Comparison of ENCODE assay signal across 19 cellular contexts in the genomic region with DNA sequence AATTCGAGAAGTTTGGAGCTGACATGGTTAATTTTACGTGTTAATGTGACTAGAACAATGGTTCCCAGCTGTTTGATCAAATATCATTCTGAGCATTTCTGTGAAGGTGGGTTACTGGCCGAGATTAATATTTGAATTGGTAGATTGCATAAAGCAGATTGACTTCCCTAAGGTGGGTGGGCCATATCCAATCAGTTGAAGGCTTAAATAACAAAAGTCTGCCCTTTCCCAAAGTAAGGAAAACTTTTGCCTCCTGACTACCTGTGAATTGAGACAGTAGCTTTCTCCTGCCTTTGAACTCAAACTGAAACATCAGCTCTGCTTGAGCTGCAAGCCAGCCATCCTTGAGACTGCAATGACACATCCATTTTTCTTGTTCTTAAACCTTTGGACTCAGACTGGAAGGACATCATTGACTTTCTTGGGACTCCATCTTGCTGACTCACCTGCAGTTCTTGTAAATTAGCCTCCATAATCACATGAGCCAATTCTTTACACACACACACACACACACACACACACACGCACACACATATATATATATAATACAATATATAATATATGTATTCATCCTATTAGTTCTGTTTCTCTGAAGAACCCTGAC.
DNase-seq lines count a peak whose midpoint lies in the region; ATAC-seq, FAIRE-seq and TF ChIP-seq lines count a peak whose summit lies in the region.
"Had no signal": no experiment of that assay in that cellular context is flagged by ENCODE, and none has a peak within 500 bp of the region (broad histone marks: within the 10 kb centered on the region; RNA-seq: fewer than 3 reads in every experiment).

No MANE protein-coding gene starts in this region.

- ATAC-seq in left colon (peak; percentile 84), GM18861 (IDR thresholded peaks at IDR 0.05; ENCODE audit: unreplicated experiment) (no peak)
- ATAC-seq: GM23338 had no signal

- CTCF ChIA-PET in HEK293 (lab: Yijun Ruan, JAX) = interaction anchor here (0.5 kb wide), 1 partner anchor 422 kb away, joined by 3 read pairs; no protein-coding TSS in a partner anchor

- FAIRE-seq in RCC 7860 (lab: Jason Lieb, UNC) = no peak
- FAIRE-seq: GM12891, GM18507 had no signal

- POLR2A ChIA-PET in HEK293 (lab: Yijun Ruan, JAX) = interaction anchor here (0.5 kb wide), 1 partner anchor 229 kb away, joined by 3 read pairs; no protein-coding TSS in a partner anchor

- H3K9me3 ChIP-seq in HEK293 (ENCODE audit: control insufficient read depth, insufficient read depth, low read depth, low read length) = no peaks in the 10 kb centered on the region

- H3K4me3 ChIP-seq in HEK293 (ENCODE audit: low read depth, low read length) = no peak overlapping the region
- no peak overlapping the region for H3K4me3 ChIP-seq in epithelial cell of proximal tubule (ENCODE audit: low read depth, low read length)
- H3K4me3 ChIP-seq: GM23338, HAP-1 had no signal

- H3K36me3 ChIP-seq in HEK293 (ENCODE audit: control insufficient read depth in 2 of 2, insufficient read depth in 1 of 2, low read length in 2 of 2) = no peaks in the 10 kb centered on the region
- H3K36me3 ChIP-seq: HAP-1 had no signal

- H3K27ac ChIP-seq in HEK293 (ENCODE audit: extremely low read depth, low read depth, low read length) = no peak overlapping the region

- intact Hi-C loops in left colon (cut with DNase I, micrococcal nuclease) = no loop called here

- no peaks in the 10 kb centered on the region for H3K4me1 ChIP-seq in HEK293 (ENCODE audit: control insufficient read depth, insufficient read depth, low read length)
- H3K4me1 ChIP-seq: HAP-1 had no signal

- DNase-seq in epithelial cell of proximal tubule (ENCODE audit: low read depth) (peak; percentile 1), left colon (no peak), renal cortical epithelial cell (ENCODE audit: low read depth) (peak; percentile 4), NCI-H2029 (lab: John Stamatoyannopoulos, UW) (no peak), HUDEP-2 (lab: John Stamatoyannopoulos, UW; ENCODE audit: unreplicated experiment in 76 of 76) (no peak), RCC 7860 (ENCODE audit: low spot score) (no peak)
- DNase-seq: 8988T, C1 segment of cervical spinal cord, Calu3, COR-L47, DMS53, DMS79 treated with DMSO at 0.1 percent for 48 hours, GF-D8 had no signal

- no peak for TF ChIP-seq CTCF in HEK293 (tag by site-specific recombination; IDR thresholded peaks at IDR 0.05)
- TF ChIP-seq CTCF in epithelial cell of proximal tubule (conservative IDR thresholded peaks at IDR 0.05; ENCODE audit: low read depth, low read length) = no peak

TF ChIP-seq in HEK293, 187 proteins besides CTCF, POLR2A, EP300 and RAD21:
- peak; percentile 87 for TF ChIP-seq ZNF10 (tag by site-specific recombination; IDR thresholded peaks at IDR 0.05)
- TF ChIP-seq ZNF514 (tag by site-specific recombination; IDR thresholded peaks at IDR 0.05) = no peak
- TF ChIP-seq ZSCAN30 (tag by site-specific recombination; IDR thresholded peaks at IDR 0.05) = no peak
- no peak for TF ChIP-seq SETDB1 (IDR thresholded peaks at IDR 0.05; ENCODE audit: insufficient read length, low read length)

Comparison
In these comparisons a context has a peak if more than half of its experiments do, and no peak if none do; other contexts are left out.
1. DNase-seq: peak in epithelial cell of proximal tubule (single experiment) and renal cortical epithelial cell (single experiment); none in left colon (0 of 2), NCI-H2029 (single experiment), HUDEP-2 (0 of 76) and RCC 7860 (single experiment).